Comparison of ENCODE assay signal across 1 cellular context in genomic region chr1:234478152-234478480, GRCh38.
TF ChIP-seq lines count a peak whose summit lies in the region.

No MANE protein-coding gene starts in this region.

TF ChIP-seq in GM12878, 131 proteins besides CTCF, POLR2A, EP300 and RAD21 (continued from another document and continues in another):
- TF ChIP-seq TCF7 (IDR thresholded peaks at IDR 0.05; ENCODE audit: borderline replicate concordance): no peak
- TF ChIP-seq TARDBP (IDR thresholded peaks at IDR 0.05; ENCODE audit: borderline replicate concordance): no peak
- TF ChIP-seq PAX8 (IDR thresholded peaks at IDR 0.05): no peak
- TF ChIP-seq ZBED1 (IDR thresholded peaks at IDR 0.05; ENCODE audit: borderline replicate concordance): no peak
- no peak for TF ChIP-seq USF1 (IDR thresholded peaks at IDR 0.05; ENCODE audit: borderline replicate concordance, extremely low read length, insufficient read depth, low read depth, low read length)
- TF ChIP-seq BCLAF1 (IDR thresholded peaks at IDR 0.05): no peak
- TF ChIP-seq ASH2L (IDR thresholded peaks at IDR 0.05; ENCODE audit: borderline replicate concordance, low read depth): no peak
- TF ChIP-seq IRF5 (IDR thresholded peaks at IDR 0.05; ENCODE audit: borderline replicate concordance): no peak
- no peak for TF ChIP-seq CBX3 (IDR thresholded peaks at IDR 0.05; ENCODE audit: borderline replicate concordance, low read depth)
- peak; percentile 50; the same call in 1 of the 2 replicates for TF ChIP-seq ZNF687 (IDR thresholded peaks at IDR 0.05)
- no peak for TF ChIP-seq ZBTB40 (IDR thresholded peaks at IDR 0.05; ENCODE audit: borderline replicate concordance)
- no peak for TF ChIP-seq RCOR1 (conservative IDR thresholded peaks at IDR 0.05; ENCODE audit: low read depth, low read length)
- no peak for TF ChIP-seq NFXL1 (IDR thresholded peaks at IDR 0.05; ENCODE audit: borderline replicate concordance)
- TF ChIP-seq RBBP5 (conservative IDR thresholded peaks at IDR 0.05): no peak
- no peak for TF ChIP-seq USF2 (IDR thresholded peaks at IDR 0.05; ENCODE audit: borderline replicate concordance, low read depth, low read length)
- TF ChIP-seq RB1 (IDR thresholded peaks at IDR 0.05; ENCODE audit: borderline replicate concordance): peak; percentile 21; the same call in 1 of the 2 replicates
- TF ChIP-seq ZNF207 (IDR thresholded peaks at IDR 0.05; ENCODE audit: borderline replicate concordance): 0 out of 2 replicates have a peak, but pooled peaks have one; percentile 51
- TF ChIP-seq GATAD2B (conservative IDR thresholded peaks at IDR 0.05; ENCODE audit: low read depth): no peak
- 0 out of 2 replicates have a peak, but pooled peaks have one; percentile 22 for TF ChIP-seq TCF3 (IDR thresholded peaks at IDR 0.05; ENCODE audit: borderline replicate concordance, insufficient read depth, low read depth, low read length)
- TF ChIP-seq NR2F1 (conservative IDR thresholded peaks at IDR 0.05): no peak; the same call in 1 of the 2 replicates
- no peak for TF ChIP-seq ZBTB4 (CRISPR knock-in tag; IDR thresholded peaks at IDR 0.05)
- TF ChIP-seq SMC3 (IDR thresholded peaks at IDR 0.05; ENCODE audit: borderline replicate concordance, low read length): no peak
- TF ChIP-seq ZSCAN29 (IDR thresholded peaks at IDR 0.05): no peak
- peak; percentile 2 for TF ChIP-seq BCL3 (IDR thresholded peaks at IDR 0.05; ENCODE audit: borderline replicate concordance, insufficient read depth, low read depth, low read length, poor library complexity, severe bottlenecking)
- no peak for TF ChIP-seq POLR2AphosphoS5 (IDR thresholded peaks at IDR 0.05; ENCODE audit: low read length)
- peak; percentile 63 for TF ChIP-seq NKRF (conservative IDR thresholded peaks at IDR 0.05)
- TF ChIP-seq E2F4 (IDR thresholded peaks at IDR 0.05; ENCODE audit: low read depth, low read length): no peak
- TF ChIP-seq YBX1 (IDR thresholded peaks at IDR 0.05): no peak
- no peak for TF ChIP-seq FOXK2 (IDR thresholded peaks at IDR 0.05)
- TF ChIP-seq SMARCA5 (IDR thresholded peaks at IDR 0.05): peak; percentile 10; the same call in 1 of the 2 replicates
- no peak for TF ChIP-seq ELK1 (IDR thresholded peaks at IDR 0.05; ENCODE audit: low read depth, low read length)
